Comparison of ENCODE assay signal across 1 cellular context in the genomic region with DNA sequence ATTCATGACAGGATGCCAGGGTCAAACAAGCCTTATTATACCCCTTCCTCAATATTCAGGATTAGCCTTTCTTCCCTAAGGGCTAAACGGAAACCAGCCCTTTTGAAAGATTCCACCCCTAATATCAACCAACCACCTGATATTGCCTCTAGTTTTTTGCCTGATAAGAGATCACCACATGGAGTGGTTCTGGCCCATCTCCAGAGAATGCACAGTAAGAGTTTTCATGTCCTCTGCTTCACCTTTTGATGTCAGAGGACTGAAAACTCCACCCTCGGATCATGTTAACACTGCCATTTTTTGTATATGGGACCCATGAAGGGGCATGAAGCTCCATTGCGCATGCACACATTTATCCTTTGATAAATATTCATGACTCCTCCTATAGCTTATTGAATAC.
TF ChIP-seq lines count a peak whose summit lies in the region.

No MANE protein-coding gene starts in this region.

TF ChIP-seq in K562, 482 proteins besides CTCF, POLR2A, EP300 and RAD21 (continues in another document):
- no peak for TF ChIP-seq ZNF146 (CRISPR knock-in tag; IDR thresholded peaks at IDR 0.05; ENCODE audit: unreplicated experiment)
- no peak for TF ChIP-seq KAT2B (IDR thresholded peaks at IDR 0.05; ENCODE audit: low read depth, low read length)
- TF ChIP-seq RBM15 (IDR thresholded peaks at IDR 0.05; ENCODE audit: insufficient read depth, low read length), result no peak
- TF ChIP-seq PML (IDR thresholded peaks at IDR 0.05; ENCODE audit: low read length), result 0 out of 2 replicates have a peak, but pooled peaks have one; percentile 53
- peak; percentile 62 for TF ChIP-seq TCF3 (CRISPR knock-in tag; IDR thresholded peaks at IDR 0.05)
- TF ChIP-seq, protein P1, sequence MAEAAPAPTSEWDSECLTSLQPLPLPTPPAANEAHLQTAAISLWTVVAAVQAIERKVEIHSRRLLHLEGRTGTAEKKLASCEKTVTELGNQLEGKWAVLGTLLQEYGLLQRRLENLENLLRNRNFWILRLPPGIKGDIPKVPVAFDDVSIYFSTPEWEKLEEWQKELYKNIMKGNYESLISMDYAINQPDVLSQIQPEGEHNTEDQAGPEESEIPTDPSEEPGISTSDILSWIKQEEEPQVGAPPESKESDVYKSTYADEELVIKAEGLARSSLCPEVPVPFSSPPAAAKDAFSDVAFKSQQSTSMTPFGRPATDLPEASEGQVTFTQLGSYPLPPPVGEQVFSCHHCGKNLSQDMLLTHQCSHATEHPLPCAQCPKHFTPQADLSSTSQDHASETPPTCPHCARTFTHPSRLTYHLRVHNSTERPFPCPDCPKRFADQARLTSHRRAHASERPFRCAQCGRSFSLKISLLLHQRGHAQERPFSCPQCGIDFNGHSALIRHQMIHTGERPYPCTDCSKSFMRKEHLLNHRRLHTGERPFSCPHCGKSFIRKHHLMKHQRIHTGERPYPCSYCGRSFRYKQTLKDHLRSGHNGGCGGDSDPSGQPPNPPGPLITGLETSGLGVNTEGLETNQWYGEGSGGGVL (CRISPR knock-in tag; IDR thresholded peaks at IDR 0.05), result no peak
- peak; percentile 73 for TF ChIP-seq NCOR1 (IDR thresholded peaks at IDR 0.05)
- TF ChIP-seq NR2C2 (CRISPR knock-in tag; IDR thresholded peaks at IDR 0.05), result no peak
- TF ChIP-seq NR2C2 (tag; IDR thresholded peaks at IDR 0.05), result peak; percentile 60
- TF ChIP-seq ZNF124 (CRISPR knock-in tag; IDR thresholded peaks at IDR 0.05), result no peak
- peak; percentile 79 for TF ChIP-seq SOX6 (IDR thresholded peaks at IDR 0.05)
- no peak for TF ChIP-seq ZNF785 (CRISPR knock-in tag; IDR thresholded peaks at IDR 0.05)
- TF ChIP-seq ZNF766 (CRISPR knock-in tag; conservative IDR thresholded peaks at IDR 0.05), result peak; percentile 71
- TF ChIP-seq L3MBTL2 (IDR thresholded peaks at IDR 0.05), result peak; percentile 94
- TF ChIP-seq E2F3 (CRISPR knock-in tag; IDR thresholded peaks at IDR 0.05), result no peak
- TF ChIP-seq REST (CRISPR knock-in tag; IDR thresholded peaks at IDR 0.05; ENCODE audit: low read depth), result no peak
- TF ChIP-seq ZNF644 (tag; IDR thresholded peaks at IDR 0.05; ENCODE audit: low read depth), result no peak
- no peak for TF ChIP-seq SUPT5H (IDR thresholded peaks at IDR 0.05)
- peak; percentile 43 for TF ChIP-seq HDAC3 (IDR thresholded peaks at IDR 0.05; ENCODE audit: borderline replicate concordance, partially characterized antibody)
- no peak for TF ChIP-seq ZNF3 (CRISPR knock-in tag; IDR thresholded peaks at IDR 0.05)
- TF ChIP-seq NRF1 (conservative IDR thresholded peaks at IDR 0.05 in 1 of 2, IDR thresholded peaks at IDR 0.05 in 1 of 2), result peak; percentile 82 to 86
- TF ChIP-seq ATF7 (IDR thresholded peaks at IDR 0.05), result peak; percentile 72; the same call in 1 of the 2 replicates
- TF ChIP-seq, protein P2, sequence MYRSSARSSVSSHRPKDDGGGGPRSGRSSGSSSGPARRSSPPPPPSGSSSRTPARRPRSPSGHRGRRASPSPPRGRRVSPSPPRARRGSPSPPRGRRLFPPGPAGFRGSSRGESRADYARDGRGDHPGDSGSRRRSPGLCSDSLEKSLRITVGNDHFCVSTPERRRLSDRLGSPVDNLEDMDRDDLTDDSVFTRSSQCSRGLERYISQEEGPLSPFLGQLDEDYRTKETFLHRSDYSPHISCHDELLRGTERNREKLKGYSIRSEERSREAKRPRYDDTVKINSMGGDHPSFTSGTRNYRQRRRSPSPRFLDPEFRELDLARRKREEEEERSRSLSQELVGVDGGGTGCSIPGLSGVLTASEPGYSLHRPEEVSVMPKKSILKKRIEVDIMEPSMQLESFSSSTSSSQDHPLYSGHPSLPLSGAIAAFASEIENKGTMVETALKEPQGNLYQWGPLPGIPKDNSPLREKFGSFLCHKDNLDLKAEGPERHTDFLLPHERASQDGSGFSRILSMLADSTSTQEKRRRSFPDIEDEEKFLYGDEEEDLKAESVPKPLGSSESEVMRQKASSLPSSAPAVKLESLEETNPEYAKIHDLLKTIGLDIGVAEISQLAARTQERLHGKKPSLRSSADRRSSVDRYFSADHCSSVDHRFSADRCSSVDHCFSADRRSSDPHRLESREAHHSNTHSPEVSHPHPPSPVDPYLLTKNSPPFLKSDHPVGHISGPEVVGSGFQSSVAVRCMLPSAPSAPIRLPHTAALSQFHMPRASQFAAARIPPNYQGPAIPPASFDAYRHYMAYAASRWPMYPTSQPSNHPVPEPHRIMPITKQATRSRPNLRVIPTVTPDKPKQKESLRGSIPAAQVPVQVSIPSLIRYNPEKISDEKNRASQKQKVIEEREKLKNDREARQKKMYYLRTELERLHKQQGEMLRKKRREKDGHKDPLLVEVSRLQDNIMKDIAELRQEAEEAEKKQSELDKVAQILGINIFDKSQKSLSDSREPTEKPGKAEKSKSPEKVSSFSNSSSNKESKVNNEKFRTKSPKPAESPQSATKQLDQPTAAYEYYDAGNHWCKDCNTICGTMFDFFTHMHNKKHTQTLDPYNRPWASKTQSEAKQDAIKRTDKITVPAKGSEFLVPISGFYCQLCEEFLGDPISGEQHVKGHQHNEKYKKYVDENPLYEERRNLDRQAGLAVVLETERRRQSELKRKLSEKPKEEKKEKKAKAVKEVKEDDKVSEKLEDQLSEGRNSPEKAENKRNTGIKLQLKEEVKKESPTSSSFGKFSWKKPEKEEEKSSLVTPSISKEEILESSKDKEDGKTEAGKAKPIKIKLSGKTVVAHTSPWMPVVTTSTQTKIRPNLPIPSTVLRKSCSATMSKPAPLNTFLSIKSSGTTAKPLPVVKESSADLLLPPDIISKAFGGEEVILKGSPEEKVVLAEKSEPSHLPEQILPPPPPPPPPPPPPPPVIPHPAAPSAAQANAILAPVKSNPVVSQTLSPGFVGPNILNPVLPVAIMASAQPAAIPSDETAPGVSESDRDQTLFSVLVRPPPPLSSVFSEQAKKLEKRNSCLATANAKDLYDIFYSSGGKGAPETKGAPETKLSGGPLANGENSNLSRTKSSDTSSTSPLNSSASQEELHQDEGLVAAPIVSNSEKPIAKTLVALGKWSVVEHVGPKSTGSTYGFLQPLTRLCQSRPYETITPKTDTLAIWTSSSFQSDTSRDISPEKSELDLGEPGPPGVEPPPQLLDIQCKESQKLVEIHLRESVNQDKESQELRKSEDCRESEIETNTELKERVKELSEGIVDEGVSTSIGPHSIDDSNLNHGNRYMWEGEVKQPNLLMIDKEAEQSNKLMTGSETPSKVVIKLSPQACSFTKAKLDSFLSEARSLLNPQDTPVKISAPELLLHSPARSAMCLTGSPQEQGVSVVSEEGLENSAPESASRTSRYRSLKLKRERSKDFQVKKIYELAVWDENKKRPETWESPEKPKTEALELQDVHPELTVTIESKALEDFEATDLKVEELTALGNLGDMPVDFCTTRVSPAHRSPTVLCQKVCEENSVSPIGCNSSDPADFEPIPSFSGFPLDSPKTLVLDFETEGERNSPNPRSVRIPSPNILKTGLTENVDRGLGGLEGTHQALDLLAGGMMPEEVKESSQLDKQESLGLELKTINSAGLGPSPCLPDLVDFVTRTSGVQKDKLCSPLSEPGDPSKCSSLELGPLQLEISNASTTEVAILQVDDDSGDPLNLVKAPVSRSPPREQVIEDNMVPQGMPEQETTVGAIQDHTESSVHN (IDR thresholded peaks at IDR 0.05; ENCODE audit: borderline replicate concordance in 1 of 2, low read depth in 1 of 2), result 0 out of 4 replicates have a peak, but pooled peaks of 1 of the 2 experiments have one; percentile 18
- no peak for TF ChIP-seq NELFE (IDR thresholded peaks at IDR 0.05; ENCODE audit: insufficient read depth, insufficient read length)
- peak; percentile 69 for TF ChIP-seq EP400 (IDR thresholded peaks at IDR 0.05)
- TF ChIP-seq RNF2 (IDR thresholded peaks at IDR 0.05), result peak; percentile 38
- TF ChIP-seq BCL6 (CRISPR knock-in tag; IDR thresholded peaks at IDR 0.05), result no peak
- no peak for TF ChIP-seq ZZZ3 (IDR thresholded peaks at IDR 0.05)
- TF ChIP-seq IRF1 (CRISPR knock-in tag; IDR thresholded peaks at IDR 0.05; ENCODE audit: borderline replicate concordance), result no peak
- no peak for TF ChIP-seq PCBP1 (IDR thresholded peaks at IDR 0.05; ENCODE audit: low read depth, low read length, poor library complexity, severe bottlenecking)
- no peak for TF ChIP-seq SIRT6 (IDR thresholded peaks at IDR 0.05; ENCODE audit: low read depth, low read length)
- TF ChIP-seq, protein P3, sequence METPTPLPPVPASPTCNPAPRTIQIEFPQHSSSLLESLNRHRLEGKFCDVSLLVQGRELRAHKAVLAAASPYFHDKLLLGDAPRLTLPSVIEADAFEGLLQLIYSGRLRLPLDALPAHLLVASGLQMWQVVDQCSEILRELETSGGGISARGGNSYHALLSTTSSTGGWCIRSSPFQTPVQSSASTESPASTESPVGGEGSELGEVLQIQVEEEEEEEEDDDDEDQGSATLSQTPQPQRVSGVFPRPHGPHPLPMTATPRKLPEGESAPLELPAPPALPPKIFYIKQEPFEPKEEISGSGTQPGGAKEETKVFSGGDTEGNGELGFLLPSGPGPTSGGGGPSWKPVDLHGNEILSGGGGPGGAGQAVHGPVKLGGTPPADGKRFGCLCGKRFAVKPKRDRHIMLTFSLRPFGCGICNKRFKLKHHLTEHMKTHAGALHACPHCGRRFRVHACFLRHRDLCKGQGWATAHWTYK (CRISPR knock-in tag; IDR thresholded peaks at IDR 0.05), result 0 out of 2 replicates have a peak, but pooled peaks have one; percentile 57
- no peak for TF ChIP-seq CREB5 (CRISPR knock-in tag; IDR thresholded peaks at IDR 0.05)
- peak; percentile 78; the same call in 1 of the 2 replicates for TF ChIP-seq HDAC2 (IDR thresholded peaks at IDR 0.05)
- TF ChIP-seq KDM1A (IDR thresholded peaks at IDR 0.05), result peak in 1 of 2 experiments; percentile 35; a peak in 1 of 4 replicates
- TF ChIP-seq C11orf30 (IDR thresholded peaks at IDR 0.05; ENCODE audit: low read depth), result peak; percentile 60
- TF ChIP-seq HMGN3 (IDR thresholded peaks at IDR 0.05; ENCODE audit: borderline replicate concordance, extremely low read depth, insufficient read length, low read depth, low read length), result no peak
- no peak for TF ChIP-seq ZNF175 (CRISPR knock-in tag; IDR thresholded peaks at IDR 0.05; ENCODE audit: low read depth)
- TF ChIP-seq ESRRA (IDR thresholded peaks at IDR 0.05; ENCODE audit: borderline replicate concordance, low read depth), result peak; percentile 92
- no peak for TF ChIP-seq HNRNPH1 (optimal IDR thresholded peaks at IDR 0.05; ENCODE audit: low read depth, low read length)
- TF ChIP-seq, protein P4, sequence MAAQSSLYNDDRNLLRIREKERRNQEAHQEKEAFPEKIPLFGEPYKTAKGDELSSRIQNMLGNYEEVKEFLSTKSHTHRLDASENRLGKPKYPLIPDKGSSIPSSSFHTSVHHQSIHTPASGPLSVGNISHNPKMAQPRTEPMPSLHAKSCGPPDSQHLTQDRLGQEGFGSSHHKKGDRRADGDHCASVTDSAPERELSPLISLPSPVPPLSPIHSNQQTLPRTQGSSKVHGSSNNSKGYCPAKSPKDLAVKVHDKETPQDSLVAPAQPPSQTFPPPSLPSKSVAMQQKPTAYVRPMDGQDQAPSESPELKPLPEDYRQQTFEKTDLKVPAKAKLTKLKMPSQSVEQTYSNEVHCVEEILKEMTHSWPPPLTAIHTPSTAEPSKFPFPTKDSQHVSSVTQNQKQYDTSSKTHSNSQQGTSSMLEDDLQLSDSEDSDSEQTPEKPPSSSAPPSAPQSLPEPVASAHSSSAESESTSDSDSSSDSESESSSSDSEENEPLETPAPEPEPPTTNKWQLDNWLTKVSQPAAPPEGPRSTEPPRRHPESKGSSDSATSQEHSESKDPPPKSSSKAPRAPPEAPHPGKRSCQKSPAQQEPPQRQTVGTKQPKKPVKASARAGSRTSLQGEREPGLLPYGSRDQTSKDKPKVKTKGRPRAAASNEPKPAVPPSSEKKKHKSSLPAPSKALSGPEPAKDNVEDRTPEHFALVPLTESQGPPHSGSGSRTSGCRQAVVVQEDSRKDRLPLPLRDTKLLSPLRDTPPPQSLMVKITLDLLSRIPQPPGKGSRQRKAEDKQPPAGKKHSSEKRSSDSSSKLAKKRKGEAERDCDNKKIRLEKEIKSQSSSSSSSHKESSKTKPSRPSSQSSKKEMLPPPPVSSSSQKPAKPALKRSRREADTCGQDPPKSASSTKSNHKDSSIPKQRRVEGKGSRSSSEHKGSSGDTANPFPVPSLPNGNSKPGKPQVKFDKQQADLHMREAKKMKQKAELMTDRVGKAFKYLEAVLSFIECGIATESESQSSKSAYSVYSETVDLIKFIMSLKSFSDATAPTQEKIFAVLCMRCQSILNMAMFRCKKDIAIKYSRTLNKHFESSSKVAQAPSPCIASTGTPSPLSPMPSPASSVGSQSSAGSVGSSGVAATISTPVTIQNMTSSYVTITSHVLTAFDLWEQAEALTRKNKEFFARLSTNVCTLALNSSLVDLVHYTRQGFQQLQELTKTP (IDR thresholded peaks at IDR 0.05; ENCODE audit: low read depth in 1 of 2, partially characterized antibody in 2 of 2), result no peak
